9 cellular contexts compared by ENCODE assay signal in the genomic region with DNA sequence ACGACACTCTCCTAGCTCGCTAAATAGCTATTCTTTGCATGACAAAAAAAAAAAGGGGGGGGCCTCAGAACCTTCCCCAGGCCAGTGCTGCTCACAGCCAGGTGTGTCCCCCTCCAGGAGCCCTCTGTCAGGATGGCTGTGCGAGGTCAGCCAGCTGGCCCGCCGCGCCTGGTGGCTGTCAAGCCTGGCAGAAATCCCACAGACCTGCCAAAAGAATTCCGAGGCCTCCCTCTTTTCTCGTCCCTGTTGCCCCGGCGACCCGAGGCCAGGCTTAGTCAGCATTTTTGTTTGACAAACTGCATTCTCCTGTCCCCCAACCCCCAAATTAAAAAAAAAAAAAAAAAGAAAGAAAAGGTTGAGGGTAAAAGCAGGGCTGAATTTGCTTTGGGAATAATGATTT.
DNase-seq lines count a peak whose midpoint lies in the region; ATAC-seq and TF ChIP-seq lines count a peak whose summit lies in the region.
"Had no signal": no experiment of that assay in that cellular context is flagged by ENCODE, and none has a peak within 500 bp of the region (broad histone marks: within the 10 kb centered on the region; RNA-seq: fewer than 3 reads in every experiment).

No MANE protein-coding gene starts in this region.

- peaks cover 3% of the 10 kb centered on the region for H3K4me1 Mint-ChIP-seq in activated naive CD8-positive, alpha-beta T cell treated with anti-CD3 and anti-CD28 coated beads, Interleukin-2, amount 50 U/mL, for 24 hours
- no peaks in the 10 kb centered on the region for H3K4me1 Mint-ChIP-seq in activated T-helper 17 cell treated with anti-CD3 and anti-CD28 coated beads, Interleukin-2, amount 50 U/mL, for 72 hours

- no peak overlapping the region for H3K4me3 Mint-ChIP-seq in activated naive CD8-positive, alpha-beta T cell treated with anti-CD3 and anti-CD28 coated beads, Interleukin-2, amount 50 U/mL, for 24 hours
- H3K4me3 Mint-ChIP-seq in activated T-helper 17 cell treated with anti-CD3 and anti-CD28 coated beads, Interleukin-2, amount 50 U/mL, for 72 hours: no peak overlapping the region
- H3K4me3 Mint-ChIP-seq: CD8-positive, alpha-beta T cell had no signal

- intact Hi-C loops in head of caudate nucleus (cut with DNase I): loop anchor here (10.0 kb wide), 1 partner anchor 118 kb away; a partner anchor contains a TSS
- intact Hi-C loops in lower leg skin (cut with DNase I; ENCODE audit: low total_unique reads): no loop called here

- H3K36me3 Mint-ChIP-seq in activated naive CD8-positive, alpha-beta T cell treated with anti-CD3 and anti-CD28 coated beads, Interleukin-2, amount 50 U/mL, for 24 hours (ENCODE audit: low read depth): no peaks in the 10 kb centered on the region
- H3K36me3 Mint-ChIP-seq in activated T-helper 17 cell treated with anti-CD3 and anti-CD28 coated beads, Interleukin-2, amount 50 U/mL, for 72 hours (ENCODE audit: low read depth): no peaks in the 10 kb centered on the region
- H3K36me3 Mint-ChIP-seq: CD8-positive, alpha-beta T cell had no signal

- peaks cover 2% of the 10 kb centered on the region for H3K9me3 ChIP-seq in neuron (ENCODE audit: low read length)

- no peaks in the 10 kb centered on the region for H3K9me3 Mint-ChIP-seq in activated naive CD8-positive, alpha-beta T cell treated with anti-CD3 and anti-CD28 coated beads, Interleukin-2, amount 50 U/mL, for 24 hours
- no peaks in the 10 kb centered on the region for H3K9me3 Mint-ChIP-seq in activated T-helper 17 cell treated with anti-CD3 and anti-CD28 coated beads, Interleukin-2, amount 50 U/mL, for 72 hours
- H3K9me3 Mint-ChIP-seq: CD8-positive, alpha-beta T cell had no signal

- DNase-seq in COR-L47 (lab: John Stamatoyannopoulos, UW) (peak; percentile 49), SHP77 treated with DMSO at 0.1 percent for 48 hours (lab: John Stamatoyannopoulos, UW) (peak; percentile 48), head of caudate nucleus (peak in 34 of 42 donors; percentile 9 to 78 (median 44)), lower leg skin (ENCODE audit: low spot score in 2 of 2) (no peak)
- no peak for DNase-seq in activated naive CD8-positive, alpha-beta T cell treated with anti-CD3 and anti-CD28 coated beads, Interleukin-2, amount 50 U/mL, for 24 hours
- DNase-seq: CD8-positive, alpha-beta T cell had no signal

- no peak for ATAC-seq in activated naive CD8-positive, alpha-beta T cell treated with anti-CD3 and anti-CD28 coated beads, Interleukin-2, amount 50 U/mL, for 24 hours
- no peak for ATAC-seq in GM21786 (IDR thresholded peaks at IDR 0.05; ENCODE audit: unreplicated experiment)
- ATAC-seq in activated T-helper 17 cell treated with anti-CD3 and anti-CD28 coated beads, Interleukin-2, amount 50 U/mL, for 72 hours (replicated peaks): no peak
- ATAC-seq: CD8-positive, alpha-beta T cell had no signal

- TF ChIP-seq CTCF in lower leg skin (IDR thresholded peaks at IDR 0.05): no peak

- H2AFZ ChIP-seq in neuron (ENCODE audit: low read depth, low read length): no peak overlapping the region

- H3K27ac Mint-ChIP-seq in activated naive CD8-positive, alpha-beta T cell treated with anti-CD3 and anti-CD28 coated beads, Interleukin-2, amount 50 U/mL, for 24 hours: no peak overlapping the region
- H3K27ac Mint-ChIP-seq in activated T-helper 17 cell treated with anti-CD3 and anti-CD28 coated beads, Interleukin-2, amount 50 U/mL, for 72 hours: no peak overlapping the region
- H3K27ac Mint-ChIP-seq: CD8-positive, alpha-beta T cell had no signal

- H3K4me3 ChIP-seq in neuron (ENCODE audit: low read length) (peak overlapping the region; percentile 2), lower leg skin (ENCODE audit: low read depth, poor library complexity, severe bottlenecking) (no peak overlapping the region)

- H3K27me3 ChIP-seq in neuron (ENCODE audit: insufficient read depth, low read length): no peaks in the 10 kb centered on the region

- no peak for TF ChIP-seq POLR2A in lower leg skin (IDR thresholded peaks at IDR 0.05)

- H3K27me3 Mint-ChIP-seq in activated naive CD8-positive, alpha-beta T cell treated with anti-CD3 and anti-CD28 coated beads, Interleukin-2, amount 50 U/mL, for 24 hours: peaks cover 7% of the 10 kb centered on the region
- peaks cover 7% of the 10 kb centered on the region for H3K27me3 Mint-ChIP-seq in activated T-helper 17 cell treated with anti-CD3 and anti-CD28 coated beads, Interleukin-2, amount 50 U/mL, for 72 hours

- H3K36me3 ChIP-seq in neuron (ENCODE audit: insufficient read depth, low read length): peaks cover 5% of the 10 kb centered on the region

- peaks cover 73% of the 10 kb centered on the region for H3K4me1 ChIP-seq in neuron (ENCODE audit: insufficient read depth, low read length)

- 43 to 54% methylated on average over 11 of the region's 11 CpGs for WGBS in lower leg skin, 2 donors

Comparison
In these comparisons a context has a peak if more than half of its experiments do, and no peak if none do; other contexts are left out.
1. DNase-seq: peak in COR-L47 (single experiment), SHP77 treated with DMSO at 0.1 percent for 48 hours (single experiment) and head of caudate nucleus (34 of 42); none in lower leg skin (0 of 2) and activated naive CD8-positive, alpha-beta T cell treated with anti-CD3 and anti-CD28 coated beads, Interleukin-2, amount 50 U/mL, for 24 hours (single experiment).